In genomic region chr4:70954032-70954431, GRCh38 we compare ENCODE assay signal across 1 cellular context.
TF ChIP-seq lines count a peak whose summit lies in the region.

No MANE protein-coding gene starts in this region.

TF ChIP-seq in GM12878, 131 proteins besides CTCF, POLR2A, EP300 and RAD21:
- TF ChIP-seq KLF5 (IDR thresholded peaks at IDR 0.05; ENCODE audit: partially characterized antibody) (no peak), SIN3A (IDR thresholded peaks at IDR 0.05; ENCODE audit: low read depth, low read length) (no peak), FOXM1 (IDR thresholded peaks at IDR 0.05; ENCODE audit: low read depth, low read length) (no peak), IKZF2 (IDR thresholded peaks at IDR 0.05) (0 out of 4 replicates have a peak, but pooled peaks of 1 of the 2 experiments have one; percentile 26), RUNX3 (IDR thresholded peaks at IDR 0.05; ENCODE audit: low read length) (peak; percentile 55; the same call in 1 of the 2 replicates)
TF ChIP-seq in GM12878: peak in this region for 2.
